In the genomic region with DNA sequence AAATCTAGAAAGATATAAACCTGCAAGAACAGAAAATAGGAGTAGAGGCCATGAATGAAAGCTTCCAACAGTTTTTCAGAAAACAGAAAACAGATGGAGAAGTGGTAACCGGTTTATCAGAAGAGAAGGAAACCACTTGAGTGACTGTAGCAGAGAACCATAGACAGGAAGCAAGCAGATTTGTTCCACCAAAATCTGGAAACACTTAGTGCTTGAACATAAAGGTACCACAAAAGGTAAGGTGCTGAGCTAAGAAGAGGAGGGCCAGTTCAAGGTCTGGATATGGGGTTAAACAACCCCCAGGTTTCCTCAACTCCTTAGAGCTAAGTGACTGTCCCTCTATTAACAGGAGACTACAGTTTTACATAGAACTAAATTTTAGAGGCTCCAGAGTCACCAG, we compare ENCODE assay signal across 28 cellular contexts. TPM values are rescaled to one million over a fixed set of nuclear protein-coding genes. Genes with fewer than 3 reads are reported as not detected.
DNase-seq lines count a peak whose midpoint lies in the region; ATAC-seq and TF ChIP-seq lines count a peak whose summit lies in the region.
"Had no signal": no experiment of that assay in that cellular context is flagged by ENCODE, and none has a peak within 500 bp of the region (broad histone marks: within the 10 kb centered on the region; RNA-seq: fewer than 3 reads in every experiment).

No MANE protein-coding gene starts in this region.

- no peak overlapping the region for H2AFZ ChIP-seq in GM23338
- H2AFZ ChIP-seq: GM23248 had no signal

- H3K27ac ChIP-seq in GM23338 (ENCODE audit: low read depth) = no peak overlapping the region
- no peak overlapping the region for H3K27ac ChIP-seq in colonic mucosa
- H3K27ac ChIP-seq: gastroesophageal sphincter, GM23248 had no signal

- POLR2A ChIA-PET in activated CD4-positive, alpha-beta T cell treated with anti-CD3 and anti-CD28 coated beads, Interleukin-2, amount 10 ng/mL, durations not matched to agents 7 days and 5 days (lab: Charles Lee) = interaction anchor here (0.6 kb wide), 1 partner anchor 53 kb away, joined by 4 read pairs; no protein-coding TSS in a partner anchor
- POLR2A ChIA-PET in activated CD8-positive, alpha-beta T cell treated with anti-CD3 and anti-CD28 coated beads, Interleukin-2, amount 10 ng/mL, durations not matched to agents 7 days and 5 days (lab: Charles Lee) = interaction anchor here (0.8 to 1.8 kb wide), 2 partner anchors 11 to 107 kb away, joined by 3 to 7 read pairs; a partner anchor contains a TSS

- H3K36me3 Mint-ChIP-seq in activated CD4-positive, alpha-beta T cell treated with anti-CD3 and anti-CD28 coated beads, Interleukin-2, amount 10 ng/mL, durations not matched to agents 7 days and 5 days (ENCODE audit: low read depth) = peaks cover 57% of the 10 kb centered on the region
- H3K36me3 Mint-ChIP-seq in GM23338 (ENCODE audit: low read depth) = peaks cover 53% of the 10 kb centered on the region
- H3K36me3 Mint-ChIP-seq in activated CD8-positive, alpha-beta T cell treated with anti-CD3 and anti-CD28 coated beads, Interleukin-2, amount 10 ng/mL, durations not matched to agents 7 days and 5 days (ENCODE audit: low read depth) = peaks cover 52% of the 10 kb centered on the region
- H3K36me3 Mint-ChIP-seq in natural killer cell treated with Interleukin-12 subunit alpha and Interleukin-12 subunit beta and Interleukin-15 and Interleukin-18, amount 100 ng/mL, for 72 hours = peaks cover 33% of the 10 kb centered on the region
- H3K36me3 Mint-ChIP-seq: IgD-negative memory B cell had no signal

- H3K4me3 ChIP-seq in GM23338 = no peak overlapping the region
- no peak overlapping the region for H3K4me3 ChIP-seq in colonic mucosa
- H3K4me3 ChIP-seq: gastroesophageal sphincter, GM23248 had no signal

- ATAC-seq in GM23338 = no peak
- peak; percentile 73 for ATAC-seq in activated CD8-positive, alpha-beta T cell treated with anti-CD3 and anti-CD28 coated beads, Interleukin-2, amount 10 ng/mL, durations not matched to agents 7 days and 5 days
- ATAC-seq in natural killer cell treated with Interleukin-12 subunit alpha and Interleukin-12 subunit beta and Interleukin-15 and Interleukin-18, amount 100 ng/mL, for 72 hours = no peak
- ATAC-seq in GM18517 (IDR thresholded peaks at IDR 0.05; ENCODE audit: unreplicated experiment) = no peak
- ATAC-seq: gastroesophageal sphincter, left ventricle myocardium superior, sciatic nerve had no signal

- H3K27me3 ChIP-seq in GM23338 (ENCODE audit: insufficient read depth) (no peaks in the 10 kb centered on the region), colonic mucosa (no peaks in the 10 kb centered on the region)
- H3K27me3 ChIP-seq: gastroesophageal sphincter had no signal

- H3K79me2 ChIP-seq in GM23338 (replicated peaks; ENCODE audit: insufficient read depth) = peaks cover 39% of the 10 kb centered on the region

- TF ChIP-seq POLR2A in erythroblast (IDR thresholded peaks at IDR 0.05; ENCODE audit: low read length) = no peak

- no peaks in the 10 kb centered on the region for H3K27me3 Mint-ChIP-seq in activated CD4-positive, alpha-beta T cell treated with anti-CD3 and anti-CD28 coated beads, Interleukin-2, amount 10 ng/mL, durations not matched to agents 7 days and 5 days
- no peaks in the 10 kb centered on the region for H3K27me3 Mint-ChIP-seq in GM23338 (ENCODE audit: insufficient read depth, low read depth, poor library complexity)
- no peaks in the 10 kb centered on the region for H3K27me3 Mint-ChIP-seq in activated CD8-positive, alpha-beta T cell treated with anti-CD3 and anti-CD28 coated beads, Interleukin-2, amount 10 ng/mL, durations not matched to agents 7 days and 5 days (ENCODE audit: low read depth)
- H3K27me3 Mint-ChIP-seq in natural killer cell treated with Interleukin-12 subunit alpha and Interleukin-12 subunit beta and Interleukin-15 and Interleukin-18, amount 100 ng/mL, for 72 hours = no peaks in the 10 kb centered on the region
- H3K27me3 Mint-ChIP-seq: IgD-negative memory B cell, progenitor cell of endocrine pancreas, type B pancreatic cell had no signal

- no peak overlapping the region for H3K4me3 Mint-ChIP-seq in activated CD4-positive, alpha-beta T cell treated with anti-CD3 and anti-CD28 coated beads, Interleukin-2, amount 10 ng/mL, durations not matched to agents 7 days and 5 days
- H3K4me3 Mint-ChIP-seq in GM23338 = no peak overlapping the region
- H3K4me3 Mint-ChIP-seq in activated CD8-positive, alpha-beta T cell treated with anti-CD3 and anti-CD28 coated beads, Interleukin-2, amount 10 ng/mL, durations not matched to agents 7 days and 5 days = no peak overlapping the region
- no peak overlapping the region for H3K4me3 Mint-ChIP-seq in natural killer cell treated with Interleukin-12 subunit alpha and Interleukin-12 subunit beta and Interleukin-15 and Interleukin-18, amount 100 ng/mL, for 72 hours
- H3K4me3 Mint-ChIP-seq: type B pancreatic cell had no signal

- peaks cover 11% of the 10 kb centered on the region for H3K4me1 ChIP-seq in GM23338 (ENCODE audit: insufficient read depth)
- H3K4me1 ChIP-seq in colonic mucosa = no peaks in the 10 kb centered on the region
- H3K4me1 ChIP-seq: gastroesophageal sphincter had no signal

- H3K36me3 ChIP-seq in GM23338 (ENCODE audit: insufficient read depth) = peaks cover 42% of the 10 kb centered on the region
- peaks cover 8% of the 10 kb centered on the region for H3K36me3 ChIP-seq in colonic mucosa

- no peak overlapping the region for H3K4me2 ChIP-seq in GM23338
- H3K4me2 ChIP-seq: SK-N-SH had no signal

- no peaks in the 10 kb centered on the region for H3K9me3 ChIP-seq in colonic mucosa
- H3K9me3 ChIP-seq: gastroesophageal sphincter, SK-N-SH had no signal

- CTCF ChIA-PET in activated CD4-positive, alpha-beta T cell treated with anti-CD3 and anti-CD28 coated beads, Interleukin-2, amount 10 ng/mL, durations not matched to agents 7 days and 5 days (lab: Charles Lee) = interaction anchor here (0.5 to 1.0 kb wide), 4 partner anchors 10 to 118 kb away, joined by 3 to 4 read pairs (median 3); no protein-coding TSS in a partner anchor
- CTCF ChIA-PET in activated CD8-positive, alpha-beta T cell treated with anti-CD3 and anti-CD28 coated beads, Interleukin-2, amount 10 ng/mL, durations not matched to agents 7 days and 5 days (lab: Charles Lee) = interaction anchor here (0.8 to 2.8 kb wide), 4 partner anchors 9 to 134 kb away, joined by 3 to 13 read pairs (median 6); a partner anchor contains a TSS

- no peaks in the 10 kb centered on the region for H3K9me3 Mint-ChIP-seq in activated CD4-positive, alpha-beta T cell treated with anti-CD3 and anti-CD28 coated beads, Interleukin-2, amount 10 ng/mL, durations not matched to agents 7 days and 5 days
- H3K9me3 Mint-ChIP-seq in GM23338 = no peaks in the 10 kb centered on the region
- H3K9me3 Mint-ChIP-seq in activated CD8-positive, alpha-beta T cell treated with anti-CD3 and anti-CD28 coated beads, Interleukin-2, amount 10 ng/mL, durations not matched to agents 7 days and 5 days (ENCODE audit: insufficient read depth) = no peaks in the 10 kb centered on the region
- no peaks in the 10 kb centered on the region for H3K9me3 Mint-ChIP-seq in natural killer cell treated with Interleukin-12 subunit alpha and Interleukin-12 subunit beta and Interleukin-15 and Interleukin-18, amount 100 ng/mL, for 72 hours
- H3K9me3 Mint-ChIP-seq: IgD-negative memory B cell, type B pancreatic cell had no signal

- H4K20me1 ChIP-seq in GM23338 (replicated peaks; ENCODE audit: insufficient read depth) = no peaks in the 10 kb centered on the region

- H3K9me2 ChIP-seq in GM23338 (ENCODE audit: insufficient read depth) = no peaks in the 10 kb centered on the region
- H3K9me2 ChIP-seq: SK-N-SH had no signal

- H3K4me1 Mint-ChIP-seq in activated CD4-positive, alpha-beta T cell treated with anti-CD3 and anti-CD28 coated beads, Interleukin-2, amount 10 ng/mL, durations not matched to agents 7 days and 5 days = peaks cover 22% of the 10 kb centered on the region
- peaks cover 25% of the 10 kb centered on the region for H3K4me1 Mint-ChIP-seq in GM23338
- peaks cover 12% of the 10 kb centered on the region for H3K4me1 Mint-ChIP-seq in activated CD8-positive, alpha-beta T cell treated with anti-CD3 and anti-CD28 coated beads, Interleukin-2, amount 10 ng/mL, durations not matched to agents 7 days and 5 days (ENCODE audit: low read depth)
- peaks cover 12 to 16% of the 10 kb centered on the region in 2 donors for H3K4me1 Mint-ChIP-seq in natural killer cell treated with Interleukin-12 subunit alpha and Interleukin-12 subunit beta and Interleukin-15 and Interleukin-18, amount 100 ng/mL, for 72 hours (ENCODE audit: low read depth in 2 of 2)

- H3F3A ChIP-seq in GM23338 (replicated peaks; ENCODE audit: low read depth) = no peaks in the 10 kb centered on the region

- no peak for TF ChIP-seq CTCF in GM23338 (conservative IDR thresholded peaks at IDR 0.05; ENCODE audit: low read depth in 2 of 2)
- no peak for TF ChIP-seq CTCF in colonic mucosa (IDR thresholded peaks at IDR 0.05)

- intact Hi-C loops in colonic mucosa (cut with DNase I) = no loop called here

- DNase-seq in activated CD4-positive, alpha-beta T cell treated with anti-CD3 and anti-CD28 coated beads, Interleukin-2, amount 10 ng/mL, durations not matched to agents 7 days and 5 days = no peak
- DNase-seq in activated CD4-positive, alpha-beta T cell treated with anti-CD3 and anti-CD28 coated beads for 4 hours = no peak
- DNase-seq in GM23338 (ENCODE audit: low spot score) = no peak
- DNase-seq in activated CD8-positive, alpha-beta T cell treated with anti-CD3 and anti-CD28 coated beads, Interleukin-2, amount 10 ng/mL, durations not matched to agents 7 days and 5 days = no peak
- DNase-seq in natural killer cell treated with Interleukin-12 subunit alpha and Interleukin-12 subunit beta and Interleukin-15 and Interleukin-18, amount 100 ng/mL, for 72 hours (ENCODE audit: low spot score) = no peak
- DNase-seq in colonic mucosa = no peak
- no peak for DNase-seq in erythroblast (lab: John Stamatoyannopoulos, UW)
- DNase-seq: activated CD4-positive, alpha-beta T cell treated with anti-CD3 and anti-CD28 coated beads for 1 hour; activated CD8-positive, alpha-beta memory T cell treated with anti-CD3 and anti-CD28 coated beads, Interleukin-2, amount 50 U/mL, for 4 hours; activated gamma-delta T cell treated with Interleukin-2 at 50 U/mL for 16 hours; AML-193; amygdala; cortex of kidney; GDM1; GM23248; hypothalamus; left ventricle myocardium superior; NCI-H1105; NCI-H2029 treated with DMSO at 0.1 percent for 48 hours; NCI-H226; NCI-H774; SK-N-SH had no signal

- no peak overlapping the region for H3K9ac ChIP-seq in colonic mucosa (ENCODE audit: low read depth in 2 of 2, low read length in 2 of 2)
- H3K9ac ChIP-seq: GM23248, SK-N-SH had no signal

- peak overlapping the region; percentile 60 for H3K27ac Mint-ChIP-seq in activated CD4-positive, alpha-beta T cell treated with anti-CD3 and anti-CD28 coated beads, Interleukin-2, amount 10 ng/mL, durations not matched to agents 7 days and 5 days
- peak overlapping the region; percentile 45; the same call in 1 of the 2 replicates for H3K27ac Mint-ChIP-seq in GM23338
- peak overlapping the region; percentile 17 for H3K27ac Mint-ChIP-seq in activated CD8-positive, alpha-beta T cell treated with anti-CD3 and anti-CD28 coated beads, Interleukin-2, amount 10 ng/mL, durations not matched to agents 7 days and 5 days
- H3K27ac Mint-ChIP-seq in natural killer cell treated with Interleukin-12 subunit alpha and Interleukin-12 subunit beta and Interleukin-15 and Interleukin-18, amount 100 ng/mL, for 72 hours = peak overlapping the region; percentile 4 to 43

RNA-seq across cellular contexts. Expression of a gene that starts 9.2 kb away (rescaled TPM):
- under 1 TPM; 0.10 to 0.15 TPM for total RNA-seq in activated CD4-positive, alpha-beta T cell treated with anti-CD3 and anti-CD28 coated beads, Interleukin-2, amount 10 ng/mL, durations not matched to agents 7 days and 5 days
- total RNA-seq in GM23338 (2014; rRNA removed; shearing (Covaris generic)) = 1.0 and 1.4 TPM in 2 replicates
- 0.44 and 0.54 TPM in 2 replicates for polyA plus RNA-seq in GM23338 (2016; fragmentation: Nextera tagmentation; extraction: Ambion mirVana)
- total RNA-seq in activated CD8-positive, alpha-beta T cell treated with anti-CD3 and anti-CD28 coated beads, Interleukin-2, amount 10 ng/mL, durations not matched to agents 7 days and 5 days = under 1 TPM in 1 of 2 experiments, not detected in 1; 0.10 TPM
- total RNA-seq in natural killer cell treated with Interleukin-12 subunit alpha and Interleukin-12 subunit beta and Interleukin-15 and Interleukin-18, amount 100 ng/mL, for 72 hours = under 1 TPM in 1 of 2 donors, not detected in 1; 0.07 TPM
- 1 to 10 TPM; 1.2 to 1.7 TPM for total RNA-seq in colonic mucosa
- total RNA-seq: GM23248, left ventricle myocardium superior had no signal

RNA-seq across cellular contexts. Expression of a gene that starts 11.5 kb away (rescaled TPM):
- total RNA-seq in activated CD4-positive, alpha-beta T cell treated with anti-CD3 and anti-CD28 coated beads, Interleukin-2, amount 10 ng/mL, durations not matched to agents 7 days and 5 days = 10 to 100 TPM; 43.0 to 47.1 TPM
- 47.8 and 64.5 TPM in 2 replicates for total RNA-seq in GM23338 (2014; rRNA removed; shearing (Covaris generic))
- polyA plus RNA-seq in GM23338 (2016; fragmentation: Nextera tagmentation; extraction: Ambion mirVana) = 41.8 and 46.8 TPM in 2 replicates
- total RNA-seq in activated CD8-positive, alpha-beta T cell treated with anti-CD3 and anti-CD28 coated beads, Interleukin-2, amount 10 ng/mL, durations not matched to agents 7 days and 5 days = 10 to 100 TPM; 43.0 to 44.0 TPM
- 10 to 100 TPM; 48.1 to 48.4 TPM for total RNA-seq in natural killer cell treated with Interleukin-12 subunit alpha and Interleukin-12 subunit beta and Interleukin-15 and Interleukin-18, amount 100 ng/mL, for 72 hours
- 100 to 1,000 TPM; 209 to 408 TPM for total RNA-seq in colonic mucosa

RNA-seq across cellular contexts. Expression of a gene that starts 11.6 kb away (rescaled TPM):
- total RNA-seq in activated CD4-positive, alpha-beta T cell treated with anti-CD3 and anti-CD28 coated beads, Interleukin-2, amount 10 ng/mL, durations not matched to agents 7 days and 5 days = 10 to 100 TPM; 16.0 to 18.3 TPM
- 17.4 and 17.8 TPM in 2 replicates for total RNA-seq in GM23338 (2014; rRNA removed; shearing (Covaris generic))
- polyA plus RNA-seq in GM23338 (2016; fragmentation: Nextera tagmentation; extraction: Ambion mirVana) = 175 and 190 TPM in 2 replicates
- total RNA-seq in activated CD8-positive, alpha-beta T cell treated with anti-CD3 and anti-CD28 coated beads, Interleukin-2, amount 10 ng/mL, durations not matched to agents 7 days and 5 days = 10 to 100 TPM; 21.3 to 22.6 TPM
- 10 to 100 TPM; 10.2 to 20.1 TPM for total RNA-seq in natural killer cell treated with Interleukin-12 subunit alpha and Interleukin-12 subunit beta and Interleukin-15 and Interleukin-18, amount 100 ng/mL, for 72 hours
- 10 to 100 TPM; 39.6 to 63.6 TPM for total RNA-seq in colonic mucosa
